29 cellular contexts compared by ENCODE assay signal in genomic region chr10:70563230-70563629, GRCh38. TPM values are rescaled to one million over a fixed set of nuclear protein-coding genes. Genes with fewer than 3 reads are reported as not detected.
DNase-seq lines count a peak whose midpoint lies in the region; ATAC-seq and TF ChIP-seq lines count a peak whose summit lies in the region.
"Had no signal": no experiment of that assay in that cellular context is flagged by ENCODE, and none has a peak within 500 bp of the region (broad histone marks: within the 10 kb centered on the region; RNA-seq: fewer than 3 reads in every experiment).

No MANE protein-coding gene starts in this region.

- no peak overlapping the region for H2BK15ac ChIP-seq in neuronal stem cell (ENCODE audit: low read length)

- H3K27me3 Mint-ChIP-seq in brain, result no peaks in the 10 kb centered on the region
- H3K27me3 Mint-ChIP-seq in stimulated activated memory B cell treated with anti-CD40 and anti-IgM and Interleukin-4, amounts not matched to agents 10 μg/mL and 1 μg/mL and 100 μg/mL, for 72 hours, result no peaks in the 10 kb centered on the region
- H3K27me3 Mint-ChIP-seq: activated CD4-positive, alpha-beta memory T cell treated with anti-CD3 and anti-CD28 coated beads for 36 hours; activated naive CD4-positive, alpha-beta T cell treated with anti-CD3 and anti-CD28 coated beads, Interleukin-2, amount 50 U/mL, for 24 hours had no signal

- H3K4me2 ChIP-seq in SK-N-SH (no peak overlapping the region), neuronal stem cell (ENCODE audit: insufficient read depth, low read length, poor library complexity, severe bottlenecking) (no peak overlapping the region)

- peak in 1 of 2 experiments; percentile 70; a peak in 1 of 4 replicates for TF ChIP-seq EP300 in SK-N-SH (IDR thresholded peaks at IDR 0.05; ENCODE audit: borderline replicate concordance in 1 of 2, low read depth in 1 of 2, low read length in 1 of 2)

- H3K36me3 ChIP-seq in SK-N-SH (replicated peaks in 1 of 2; ENCODE audit: control insufficient read depth in 1 of 2, insufficient read depth in 2 of 2, low read length in 1 of 2) (no peaks in the 10 kb centered on the region), HEK293 (ENCODE audit: control insufficient read depth in 2 of 2, insufficient read depth in 1 of 2, low read length in 2 of 2) (peaks cover 0 to 14% of the 10 kb centered on the region in 2 experiments; a peak in 1 of 3 replicates), neuronal stem cell (replicated peaks in 1 of 2; ENCODE audit: control insufficient read depth in 2 of 2, insufficient read depth in 2 of 2, low read length in 2 of 2) (no peaks in the 10 kb centered on the region), vagina (no peaks in the 10 kb centered on the region)
- H3K36me3 ChIP-seq: right lobe of liver, SJCRH30, upper lobe of right lung had no signal

- no peaks in the 10 kb centered on the region for H4K20me1 ChIP-seq in SK-N-SH (ENCODE audit: insufficient read depth)

- H3K14ac ChIP-seq in neuronal stem cell (ENCODE audit: low read length), result no peak overlapping the region

- no peaks in the 10 kb centered on the region for H3K79me1 ChIP-seq in neuronal stem cell (ENCODE audit: low read depth, low read length)

- peak overlapping the region in 4 of 5 experiments; percentile 12 to 92 (median 44) for H3K27ac Mint-ChIP-seq in brain
- no peak overlapping the region for H3K27ac Mint-ChIP-seq in stimulated activated memory B cell treated with anti-CD40 and anti-IgM and Interleukin-4, amounts not matched to agents 10 μg/mL and 1 μg/mL and 100 μg/mL, for 72 hours
- H3K27ac Mint-ChIP-seq: activated CD4-positive, alpha-beta memory T cell treated with anti-CD3 and anti-CD28 coated beads for 36 hours; activated naive CD4-positive, alpha-beta T cell treated with anti-CD3 and anti-CD28 coated beads, Interleukin-2, amount 50 U/mL, for 24 hours; activated T-helper 2 cell treated with anti-CD3 and anti-CD28 coated beads, Interferon-gamma antibody, Interleukin-2, Interleukin-4, amounts not matched to agents 10 μg/mL and 5 μg/mL and 100 μg/mL, durations not matched to agents 14 hours and 24 hours and 36 hours; HFFc6 had no signal

- WGBS in SK-N-SH (ENCODE audit: low lambda C conversion rate), result 52% methylated on average over 7 of the region's 7 CpGs
- WGBS in neuronal stem cell (ENCODE audit: extremely low coverage in 2 of 2, insufficient read length in 2 of 2, insufficient replicate concordance in 1 of 2), 2 donors, result no CpG with 5 or more reads among the region's 7 CpGs

- H3K79me2 ChIP-seq in SK-N-SH (ENCODE audit: insufficient read depth), result no peaks in the 10 kb centered on the region

- CTCF ChIA-PET in SK-N-SH (lab: Yijun Ruan, JAX), result interaction anchor here (1.7 to 5.9 kb wide), 3 partner anchors 13 to 196 kb away, joined by 5 to 42 read pairs (median 40); no protein-coding TSS in a partner anchor
- CTCF ChIA-PET in HEK293 (lab: Yijun Ruan, JAX), result no interaction called here

- H4K8ac ChIP-seq in neuronal stem cell (ENCODE audit: low read depth, low read length), result no peak overlapping the region

- H2BK12ac ChIP-seq in neuronal stem cell (ENCODE audit: low read length), result no peak overlapping the region

- H3K4me1 ChIP-seq in SK-N-SH (ENCODE audit: control insufficient read depth in 1 of 2, insufficient read depth in 2 of 2, low read depth in 1 of 2, low read length in 1 of 2) (peaks cover 0 to 58% of the 10 kb centered on the region in 2 experiments; a peak in 1 of 4 replicates), HEK293 (ENCODE audit: control insufficient read depth, insufficient read depth, low read length) (no peaks in the 10 kb centered on the region; the same call in 1 of the 2 replicates), neuronal stem cell (ENCODE audit: control insufficient read depth in 2 of 2, insufficient read depth in 1 of 2, low read depth in 1 of 2, low read length in 2 of 2) (peaks cover 0 to 7% of the 10 kb centered on the region in 2 donors), vagina (peaks cover 15% of the 10 kb centered on the region)
- H3K4me1 ChIP-seq: right lobe of liver had no signal

- H2AFZ ChIP-seq in SK-N-SH (ENCODE audit: low read depth) (no peak overlapping the region), neuronal stem cell (ENCODE audit: low read length) (no peak overlapping the region)
- H2AFZ ChIP-seq: GM23248 had no signal

- H4K91ac ChIP-seq in neuronal stem cell (ENCODE audit: low read depth, low read length, poor library complexity), result no peak overlapping the region

- POLR2A ChIA-PET in SK-N-SH (lab: Yijun Ruan, JAX), result interaction anchor here (1.1 to 1.6 kb wide), 2 partner anchors 22 to 328 kb away, joined by 3 to 5 read pairs; no protein-coding TSS in a partner anchor
- POLR2A ChIA-PET in HEK293 (lab: Yijun Ruan, JAX), result no interaction called here

- intact Hi-C loops in vagina (cut with DNase I), result no loop called here

- ATAC-seq in SK-N-SH treated with all-trans-retinoic acid at 6 μM for 48 hours, result no peak
- no peak for ATAC-seq in stimulated activated memory B cell treated with anti-CD40 and anti-IgM and Interleukin-4, amounts not matched to agents 10 μg/mL and 1 μg/mL and 100 μg/mL, for 72 hours
- ATAC-seq: activated CD4-positive, CD25-positive, alpha-beta regulatory T cell treated with anti-CD3 and anti-CD28 coated beads, Interleukin-2, amount 50 U/mL, for 24 hours; left colon; right lobe of liver; upper lobe of right lung had no signal

- no peak overlapping the region for H3K4ac ChIP-seq in neuronal stem cell (ENCODE audit: low read length)

- H3K27me3 ChIP-seq in SK-N-SH (ENCODE audit: insufficient read depth) (no peaks in the 10 kb centered on the region), neuronal stem cell (ENCODE audit: control insufficient read depth in 3 of 3, insufficient read depth in 3 of 3, low read depth in 1 of 3, low read length in 3 of 3) (no peaks in the 10 kb centered on the region), vagina (no peaks in the 10 kb centered on the region)
- H3K27me3 ChIP-seq: right lobe of liver, SJCRH30, upper lobe of right lung had no signal

- DNase-seq in SK-N-SH, result peak; percentile 49
- no peak for DNase-seq in neuronal stem cell (ENCODE audit: low spot score)
- DNase-seq in 8988T, result no peak
- DNase-seq in vagina (ENCODE audit: extremely low spot score in 2 of 2), result no peak
- DNase-seq: activated CD4-positive, alpha-beta memory T cell treated with anti-CD3 and anti-CD28 coated beads for 36 hours; activated CD8-positive, alpha-beta memory T cell treated with anti-CD3 and anti-CD28 coated beads, Interleukin-2, amount 50 U/mL, for 48 hours; GM23248; HFFc6; hippocampal formation; mammary epithelial cell; NCI-H1092; NCI-H187; NCI-H446 treated with DMSO at 0.1 percent for 48 hours; NCI-H774; RPMI8226; SJCRH30; stimulated activated naive CD4-positive, alpha-beta T cell; upper lobe of right lung had no signal

- H3K9me2 ChIP-seq in SK-N-SH, result no peaks in the 10 kb centered on the region

- H3F3A ChIP-seq in SK-N-SH (replicated peaks; ENCODE audit: insufficient read depth), result no peaks in the 10 kb centered on the region

- TF ChIP-seq CTCF in SK-N-SH (IDR thresholded peaks at IDR 0.05) (no peak), HEK293 (tag by site-specific recombination; IDR thresholded peaks at IDR 0.05) (no peak), brain (conservative IDR thresholded peaks at IDR 0.05) (no peak), vagina (IDR thresholded peaks at IDR 0.05) (no peak)

- no peak for TF ChIP-seq RAD21 in SK-N-SH (IDR thresholded peaks at IDR 0.05; ENCODE audit: low read length)

- no peak overlapping the region for H2BK5ac ChIP-seq in neuronal stem cell (ENCODE audit: low read length)

- H3K4me3 ChIP-seq in SK-N-SH (ENCODE audit: low read depth in 2 of 2, low read length in 1 of 2) (no peak overlapping the region), HEK293 (ENCODE audit: low read depth, low read length) (no peak overlapping the region), neuronal stem cell (ENCODE audit: low read length in 2 of 2) (no peak overlapping the region), vagina (no peak overlapping the region)
- H3K4me3 ChIP-seq: GM23248, right lobe of liver, SJCRH30, upper lobe of right lung had no signal

- H2BK120ac ChIP-seq in neuronal stem cell (ENCODE audit: low read depth, low read length), result no peak overlapping the region

- peak overlapping the region; percentile 44 for H3K23ac ChIP-seq in neuronal stem cell (ENCODE audit: low read depth, low read length, poor library complexity)

- H3K9ac ChIP-seq in SK-N-SH, result no peak overlapping the region
- peak overlapping the region; percentile 46 for H3K9ac ChIP-seq in neuronal stem cell (ENCODE audit: low read depth, low read length, poor library complexity)
- H3K9ac ChIP-seq: GM23248 had no signal

- H3K4me3 Mint-ChIP-seq in brain, result no peak overlapping the region
- no peak overlapping the region for H3K4me3 Mint-ChIP-seq in stimulated activated memory B cell treated with anti-CD40 and anti-IgM and Interleukin-4, amounts not matched to agents 10 μg/mL and 1 μg/mL and 100 μg/mL, for 72 hours
- H3K4me3 Mint-ChIP-seq: activated CD4-positive, alpha-beta memory T cell treated with anti-CD3 and anti-CD28 coated beads for 36 hours; activated naive CD4-positive, alpha-beta T cell treated with anti-CD3 and anti-CD28 coated beads, Interleukin-2, amount 50 U/mL, for 24 hours; HFFc6 had no signal

- H3K36me3 Mint-ChIP-seq in brain, result no peaks in the 10 kb centered on the region
- H3K36me3 Mint-ChIP-seq in stimulated activated memory B cell treated with anti-CD40 and anti-IgM and Interleukin-4, amounts not matched to agents 10 μg/mL and 1 μg/mL and 100 μg/mL, for 72 hours, result no peaks in the 10 kb centered on the region
- H3K36me3 Mint-ChIP-seq: activated CD4-positive, alpha-beta memory T cell treated with anti-CD3 and anti-CD28 coated beads for 36 hours; activated naive CD4-positive, alpha-beta T cell treated with anti-CD3 and anti-CD28 coated beads, Interleukin-2, amount 50 U/mL, for 24 hours had no signal

- peak overlapping the region; percentile 25 for H2AK5ac ChIP-seq in neuronal stem cell (ENCODE audit: low read depth, low read length)

- H3K4me1 Mint-ChIP-seq in brain, result peaks cover 52% of the 10 kb centered on the region
- H3K4me1 Mint-ChIP-seq in stimulated activated memory B cell treated with anti-CD40 and anti-IgM and Interleukin-4, amounts not matched to agents 10 μg/mL and 1 μg/mL and 100 μg/mL, for 72 hours, result peaks cover 30% of the 10 kb centered on the region

- H3K9me3 ChIP-seq in SK-N-SH (no peaks in the 10 kb centered on the region), HEK293 (ENCODE audit: control insufficient read depth, insufficient read depth, low read depth, low read length) (no peaks in the 10 kb centered on the region), neuronal stem cell (replicated peaks in 1 of 2; ENCODE audit: control insufficient read depth in 2 of 2, insufficient read depth in 1 of 2, low read depth in 1 of 2, low read length in 2 of 2) (no peaks in the 10 kb centered on the region), vagina (no peaks in the 10 kb centered on the region)
- H3K9me3 ChIP-seq: right lobe of liver, SJCRH30, upper lobe of right lung had no signal

- H3K9me3 Mint-ChIP-seq in brain, result no peaks in the 10 kb centered on the region
- H3K9me3 Mint-ChIP-seq in stimulated activated memory B cell treated with anti-CD40 and anti-IgM and Interleukin-4, amounts not matched to agents 10 μg/mL and 1 μg/mL and 100 μg/mL, for 72 hours, result no peaks in the 10 kb centered on the region
- H3K9me3 Mint-ChIP-seq: activated CD4-positive, alpha-beta memory T cell treated with anti-CD3 and anti-CD28 coated beads for 36 hours; activated naive CD4-positive, alpha-beta T cell treated with anti-CD3 and anti-CD28 coated beads, Interleukin-2, amount 50 U/mL, for 24 hours; activated T-helper 2 cell treated with anti-CD3 and anti-CD28 coated beads, Interferon-gamma antibody, Interleukin-2, Interleukin-4, amounts not matched to agents 10 μg/mL and 5 μg/mL and 100 μg/mL, durations not matched to agents 14 hours and 24 hours and 36 hours; HFFc6 had no signal

- no peak for TF ChIP-seq POLR2A in vagina (IDR thresholded peaks at IDR 0.05)

- H3K27ac ChIP-seq in SK-N-SH (ENCODE audit: low read depth in 2 of 2, low read length in 1 of 2) (peak overlapping the region in 1 of 2 experiments; percentile 93; a peak in 2 of 4 replicates), HEK293 (ENCODE audit: extremely low read depth, low read depth, low read length) (no peak overlapping the region), neuronal stem cell (replicated peaks; ENCODE audit: low read length) (no peak overlapping the region), vagina (no peak overlapping the region)
- H3K27ac ChIP-seq: 22Rv1, GM23248, right lobe of liver, SJCRH30, upper lobe of right lung had no signal

- peak overlapping the region; percentile 27 for H3K18ac ChIP-seq in neuronal stem cell (ENCODE audit: low read length)

RNA-seq across cellular contexts. Expression of gene PRF1, which starts 39.3 kb away (rescaled TPM):
- polyA plus RNA-seq in SK-N-SH (2012; rRNA removed) (not detected in 2 replicates), brain (ENCODE audit: insufficient read depth, low read depth, low replicate concordance) (4.3 TPM)
- not detected in 2 replicates for polyA plus RNA-seq in SK-N-SH (2012; cell fraction: cytosol; rRNA removed)
- not detected in 2 replicates for polyA plus RNA-seq in SK-N-SH (2012; cell fraction: nucleus; rRNA removed)
- polyA plus RNA-seq in neuronal stem cell (2013, experiment 1 of 2), result not detected
- polyA plus RNA-seq in neuronal stem cell (2013, experiment 2 of 2), result not detected
- 20.9 TPM for total RNA-seq in vagina
- total RNA-seq: Daoy, GM23248, HFFc6, mammary epithelial cell, SJCRH30 had no signal
- polyA plus RNA-seq: GM23248 had no signal
